In the genomic region with DNA sequence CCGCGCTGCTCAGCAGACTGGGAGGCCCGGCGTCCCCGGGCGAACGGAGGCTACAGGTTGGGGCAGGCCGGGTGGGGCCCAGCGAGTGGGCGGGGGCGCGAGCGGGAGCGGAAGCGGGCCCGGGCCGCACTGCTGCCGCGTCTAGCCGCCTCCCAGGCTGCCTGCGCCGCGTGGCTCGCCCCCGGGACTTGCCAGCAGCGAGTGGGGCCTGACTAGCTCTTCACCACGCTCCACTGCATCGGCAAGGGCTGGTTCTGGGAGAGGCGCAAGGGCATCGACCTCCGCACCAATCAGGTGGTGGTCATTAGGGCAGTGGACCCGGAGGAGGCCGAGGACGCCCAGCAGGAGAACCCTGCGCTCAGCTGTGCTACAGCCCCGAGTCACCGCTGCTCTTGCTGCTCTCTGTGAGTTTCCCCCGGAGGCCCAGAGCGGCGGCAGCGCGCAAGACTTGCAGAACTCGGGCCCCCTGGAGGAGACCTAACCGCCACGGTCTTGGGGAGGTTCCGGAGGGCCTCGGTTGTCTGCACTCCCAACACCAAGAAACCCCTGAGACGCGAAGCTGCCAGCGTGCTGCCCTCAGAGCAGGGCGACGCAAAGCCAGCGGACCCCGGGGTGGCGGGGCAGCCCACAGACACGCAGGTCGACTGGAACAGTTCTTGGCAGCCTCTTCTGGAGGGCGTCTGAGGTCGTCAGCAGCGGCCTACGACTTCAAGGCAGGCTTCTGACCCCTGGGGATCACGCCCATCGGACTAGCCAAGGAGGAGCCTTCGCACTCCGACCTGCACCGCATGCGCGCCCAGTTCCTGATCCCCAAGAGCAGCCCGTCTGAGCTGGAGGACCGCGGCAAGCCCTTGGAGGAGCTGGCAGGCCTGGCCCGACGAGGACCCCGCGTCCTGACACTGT, we compare ENCODE assay signal across 8 cellular contexts. TPM values are rescaled to one million over a fixed set of nuclear protein-coding genes. Genes with fewer than 3 reads are reported as not detected.
DNase-seq lines count a peak whose midpoint lies in the region; ATAC-seq and TF ChIP-seq lines count a peak whose summit lies in the region.

No MANE protein-coding gene starts in this region.

- no peak overlapping the region for H3K9ac ChIP-seq in parathyroid adenoma

- no peak for TF ChIP-seq POLR2A in transverse colon (IDR thresholded peaks at IDR 0.05)

- H3K4me1 ChIP-seq in parathyroid adenoma (no peaks in the 10 kb centered on the region), transverse colon (peaks cover 0 to 11% (median 8%) of the 10 kb centered on the region in 4 donors)

- peaks cover 7% of the 10 kb centered on the region for H3K4me1 Mint-ChIP-seq in activated CD4-positive, alpha-beta memory T cell treated with anti-CD3 and anti-CD28 coated beads for 36 hours (ENCODE audit: low read depth)

- H3K27me3 ChIP-seq in parathyroid adenoma (ENCODE audit: control insufficient read depth, insufficient read depth, low read length) (no peaks in the 10 kb centered on the region), transverse colon (peaks cover 28% of the 10 kb centered on the region)

- peak overlapping the region; percentile 1 for H2AFZ ChIP-seq in parathyroid adenoma

- POLR2A ChIA-PET in activated CD4-positive, alpha-beta memory T cell treated with anti-CD3 and anti-CD28 coated beads for 36 hours (lab: Charles Lee), result interaction anchor here (0.9 to 1.6 kb wide), 3 partner anchors 10 to 37 kb away, joined by 3 to 5 read pairs (median 4); partner anchors contain the start of genes PTPN2 and SEH1L

- peaks cover 12% of the 10 kb centered on the region for H3K9me3 Mint-ChIP-seq in activated CD4-positive, alpha-beta memory T cell treated with anti-CD3 and anti-CD28 coated beads for 36 hours

- peaks cover 3% of the 10 kb centered on the region for H3K36me3 Mint-ChIP-seq in activated CD4-positive, alpha-beta memory T cell treated with anti-CD3 and anti-CD28 coated beads for 36 hours

- H3K4me3 ChIP-seq in epithelial cell of esophagus (ENCODE audit: low read length), result peak overlapping the region; percentile 21
- H3K4me3 ChIP-seq in parathyroid adenoma (ENCODE audit: low read depth, low read length), result peak overlapping the region; percentile 25
- peak overlapping the region in 3 of 4 donors; percentile 12 to 37 (median 26) for H3K4me3 ChIP-seq in transverse colon

- H3K36me3 ChIP-seq in parathyroid adenoma (ENCODE audit: control insufficient read depth, insufficient read depth, low read length) (no peaks in the 10 kb centered on the region), transverse colon (no peaks in the 10 kb centered on the region)

- H3K79me2 ChIP-seq in parathyroid adenoma, result no peaks in the 10 kb centered on the region

- ATAC-seq in GM19023 (IDR thresholded peaks at IDR 0.05; ENCODE audit: unreplicated experiment), result no peak

- intact Hi-C loops in activated CD4-positive, alpha-beta memory T cell treated with anti-CD3 and anti-CD28 coated beads for 36 hours (cut with micrococcal nuclease), result no loop called here
- intact Hi-C loops in transverse colon (cut with DNase I; ENCODE audit: low total_unique reads), result no loop called here

- no peak for TF ChIP-seq EP300 in transverse colon (IDR thresholded peaks at IDR 0.05; ENCODE audit: low read depth)

- H3K4me2 ChIP-seq in parathyroid adenoma (ENCODE audit: low read length), result peak overlapping the region; percentile 59

- in situ Hi-C loops in transverse colon (cut with MboI; ENCODE audit: low pct_ligation_motif_present in 1 of 4, low pct_unique_long_range_greater_than_20kb in 1 of 4, low sequenced_read_pairs in 3 of 4), result no loop called here

- no peak overlapping the region for H3K27ac ChIP-seq in parathyroid adenoma
- H3K27ac ChIP-seq in transverse colon, result no peak overlapping the region

- H3K9me3 ChIP-seq in parathyroid adenoma (ENCODE audit: control insufficient read depth, low read length) (no peaks in the 10 kb centered on the region), transverse colon (no peaks in the 10 kb centered on the region)

- peaks cover 2% of the 10 kb centered on the region for H3K27me3 Mint-ChIP-seq in activated CD4-positive, alpha-beta memory T cell treated with anti-CD3 and anti-CD28 coated beads for 36 hours

- 35% methylated on average over 58 of the region's 75 CpGs; no CpG with 5 or more reads in 1 of the 2 donors for WGBS in transverse colon (ENCODE audit: low coverage in 1 of 2), 2 donors

- DNase-seq in DMS53 treated with DMSO at 0.1 percent for 48 hours (lab: John Stamatoyannopoulos, UW; ENCODE audit: unreplicated experiment) (peak; percentile 27), epithelial cell of esophagus (ENCODE audit: low read depth) (peak; percentile 57), transverse colon (peak; percentile 35), NCI-H1092 treated with DMSO at 0.1 percent for 48 hours (lab: John Stamatoyannopoulos, UW) (no peak), SIG-M5 (lab: John Stamatoyannopoulos, UW) (no peak)
- peak; percentile 65 for DNase-seq in activated CD4-positive, alpha-beta memory T cell treated with anti-CD3 and anti-CD28 coated beads for 36 hours

- TF ChIP-seq CTCF in epithelial cell of esophagus (IDR thresholded peaks at IDR 0.05; ENCODE audit: insufficient read depth, low read depth, low read length, missing control alignments), result no peak
- TF ChIP-seq CTCF in parathyroid adenoma (IDR thresholded peaks at IDR 0.05), result no peak
- TF ChIP-seq CTCF in transverse colon (IDR thresholded peaks at IDR 0.05), result no peak

- peak overlapping the region; percentile 48 for H3K4me3 Mint-ChIP-seq in activated CD4-positive, alpha-beta memory T cell treated with anti-CD3 and anti-CD28 coated beads for 36 hours

- CTCF ChIA-PET in activated CD4-positive, alpha-beta memory T cell treated with anti-CD3 and anti-CD28 coated beads for 36 hours (lab: Charles Lee), result interaction anchor here (1.2 kb wide), 1 partner anchor 23 kb away, joined by 4 read pairs; no protein-coding TSS in a partner anchor

- H3K27ac Mint-ChIP-seq in activated CD4-positive, alpha-beta memory T cell treated with anti-CD3 and anti-CD28 coated beads for 36 hours, result no peak overlapping the region

RNA-seq across cellular contexts. Expression of gene PTPN2, which starts 27.2 kb away (rescaled TPM):
- total RNA-seq in activated CD4-positive, alpha-beta memory T cell treated with anti-CD3 and anti-CD28 coated beads for 36 hours, result 10 to 100 TPM; 68.8 to 73.3 TPM
- total RNA-seq in transverse colon, result 10 to 100 TPM; 10.5 to 65.7 (median 46.1) TPM

RNA-seq across cellular contexts. Expression of gene SEH1L, which starts 36.5 kb away (rescaled TPM):
- total RNA-seq in activated CD4-positive, alpha-beta memory T cell treated with anti-CD3 and anti-CD28 coated beads for 36 hours, result 10 to 100 TPM; 90.3 to 92.5 TPM
- total RNA-seq in transverse colon, result 10 to 100 TPM in 3 of 4 donors, 1 to 10 TPM in 1; 9.4 to 29.1 (median 18.2) TPM

Comparison
In these comparisons a context has a peak if more than half of its experiments do, and no peak if none do; other contexts are left out.
1. DNase-seq: peak in DMS53 treated with DMSO at 0.1 percent for 48 hours (single experiment), activated CD4-positive, alpha-beta memory T cell treated with anti-CD3 and anti-CD28 coated beads for 36 hours (single experiment), epithelial cell of esophagus (single experiment) and transverse colon (single experiment); none in NCI-H1092 treated with DMSO at 0.1 percent for 48 hours (single experiment) and SIG-M5 (single experiment).
2. Peak in every context shown above with its lines, with median percentiles within 50 percentile points of each other: H3K4me3 ChIP-seq.